In genomic region chr19:15107056-15108010, GRCh38 we compare ENCODE assay signal across 8 cellular contexts. TPM values are rescaled to one million over a fixed set of nuclear protein-coding genes. Genes with fewer than 3 reads are reported as not detected.
DNase-seq lines count a peak whose midpoint lies in the region; ATAC-seq and TF ChIP-seq lines count a peak whose summit lies in the region.

A gene with protein sequence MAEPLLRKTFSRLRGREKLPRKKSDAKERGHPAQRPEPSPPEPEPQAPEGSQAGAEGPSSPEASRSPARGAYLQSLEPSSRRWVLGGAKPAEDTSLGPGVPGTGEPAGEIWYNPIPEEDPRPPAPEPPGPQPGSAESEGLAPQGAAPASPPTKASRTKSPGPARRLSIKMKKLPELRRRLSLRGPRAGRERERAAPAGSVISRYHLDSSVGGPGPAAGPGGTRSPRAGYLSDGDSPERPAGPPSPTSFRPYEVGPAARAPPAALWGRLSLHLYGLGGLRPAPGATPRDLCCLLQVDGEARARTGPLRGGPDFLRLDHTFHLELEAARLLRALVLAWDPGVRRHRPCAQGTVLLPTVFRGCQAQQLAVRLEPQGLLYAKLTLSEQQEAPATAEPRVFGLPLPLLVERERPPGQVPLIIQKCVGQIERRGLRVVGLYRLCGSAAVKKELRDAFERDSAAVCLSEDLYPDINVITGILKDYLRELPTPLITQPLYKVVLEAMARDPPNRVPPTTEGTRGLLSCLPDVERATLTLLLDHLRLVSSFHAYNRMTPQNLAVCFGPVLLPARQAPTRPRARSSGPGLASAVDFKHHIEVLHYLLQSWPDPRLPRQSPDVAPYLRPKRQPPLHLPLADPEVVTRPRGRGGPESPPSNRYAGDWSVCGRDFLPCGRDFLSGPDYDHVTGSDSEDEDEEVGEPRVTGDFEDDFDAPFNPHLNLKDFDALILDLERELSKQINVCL (plus strand): TSS chr19:15107401. CDS start chr19:15107434, 33 bp downstream.

- peak within 1 kb of the TSS; percentile 97 for H2AFZ ChIP-seq in parathyroid adenoma

- H3K36me3 Mint-ChIP-seq in CD14-positive monocyte, result peaks cover 0 to 6% of the 10 kb centered on the region in 2 donors

- no peak within 1 kb of the TSS for H3K27ac Mint-ChIP-seq in CD14-positive monocyte

- H3K27me3 ChIP-seq in cardiac muscle cell (no peaks in the 10 kb centered on the region), parathyroid adenoma (ENCODE audit: control insufficient read depth, insufficient read depth, low read length) (no peaks in the 10 kb centered on the region)

- H3K27me3 Mint-ChIP-seq in CD14-positive monocyte (ENCODE audit: low read depth in 3 of 3), result peaks cover 33 to 52% (median 40%) of the 10 kb centered on the region in 3 donors

- no peak within 1 kb of the TSS for H3K9ac ChIP-seq in parathyroid adenoma

- H3K4me3 Mint-ChIP-seq in CD14-positive monocyte, result peak within 1 kb of the TSS in 1 of 2 donors; percentile 79

- no peaks in the 10 kb centered on the region for H3K79me2 ChIP-seq in parathyroid adenoma

- TF ChIP-seq CTCF in cardiac muscle cell (IDR thresholded peaks at IDR 0.05; ENCODE audit: low read depth, low read length) (no peak), parathyroid adenoma (IDR thresholded peaks at IDR 0.05) (no peak), CD14-positive monocyte (IDR thresholded peaks at IDR 0.05) (no peak)

- peak within 1 kb of the TSS; percentile 76 for H3K4me2 ChIP-seq in parathyroid adenoma (ENCODE audit: low read length)

- peak; percentile 78 for DNase-seq in HS-5 (ENCODE audit: low read depth)
- DNase-seq in activated naive CD4-positive, alpha-beta T cell treated with anti-CD3 and anti-CD28 coated beads, Interleukin-2, amount 50 U/mL, for 16 hours, result peak; percentile 38
- DNase-seq in cardiac muscle cell (ENCODE audit: low read depth in 1 of 2, low spot score in 1 of 2), result peak; percentile 73 to 80
- no peak for DNase-seq in NCI-H2227 treated with DMSO at 0.1 percent for 48 hours (lab: John Stamatoyannopoulos, UW)
- no peak for DNase-seq in CD14-positive monocyte (ENCODE audit: low spot score)
- DNase-seq in effector CD4-positive, alpha-beta T cell, result no peak

- H3K4me1 ChIP-seq in cardiac muscle cell (ENCODE audit: low read depth), result peaks cover 6% of the 10 kb centered on the region
- H3K4me1 ChIP-seq in parathyroid adenoma, result peaks cover 5% of the 10 kb centered on the region

- intact Hi-C loops in CD14-positive monocyte (cut with micrococcal nuclease), result loop anchor here in 1 of 2 donors (10.0 kb wide), 1 partner anchor 447 kb away; no protein-coding TSS in a partner anchor

- H3K36me3 ChIP-seq in cardiac muscle cell (peaks cover 14% of the 10 kb centered on the region), parathyroid adenoma (ENCODE audit: control insufficient read depth, insufficient read depth, low read length) (no peaks in the 10 kb centered on the region)

- H3K27ac ChIP-seq in cardiac muscle cell (peak within 1 kb of the TSS; percentile 92), parathyroid adenoma (peak within 1 kb of the TSS; percentile 63)

- ATAC-seq in GM18907 (IDR thresholded peaks at IDR 0.05; ENCODE audit: unreplicated experiment), result no peak

- peaks cover 15 to 40% (median 26%) of the 10 kb centered on the region in 7 donors for H3K9me3 Mint-ChIP-seq in CD14-positive monocyte

- H3K4me1 Mint-ChIP-seq in CD14-positive monocyte, result peaks cover 10% of the 10 kb centered on the region

- no peaks in the 10 kb centered on the region for H3K9me3 ChIP-seq in cardiac muscle cell (ENCODE audit: low read depth)
- no peaks in the 10 kb centered on the region for H3K9me3 ChIP-seq in parathyroid adenoma (ENCODE audit: control insufficient read depth, low read length)

- peak within 1 kb of the TSS; percentile 97 for H3K4me3 ChIP-seq in cardiac muscle cell
- H3K4me3 ChIP-seq in parathyroid adenoma (ENCODE audit: low read depth, low read length), result peak within 1 kb of the TSS; percentile 59

RNA-seq across cellular contexts. Expression of the gene that starts here (rescaled TPM):
- total RNA-seq in cardiac muscle cell, result 26.1 and 48.3 TPM in 2 replicates
- polyA plus RNA-seq in cardiac muscle cell, result 13.2 and 14.5 TPM in 2 replicates
- not detected for polyA plus RNA-seq in CD14-positive monocyte

Comparison
In these comparisons a context has a peak if more than half of its experiments do, and no peak if none do; other contexts are left out.
1. RNA of the gene that starts here (polyA plus RNA-seq): 13.2 to 14.5 TPM in cardiac muscle cell; not detected in CD14-positive monocyte; every median in the first group is over 10 times any median in the second.
2. DNase-seq: peak in HS-5 (single experiment), activated naive CD4-positive, alpha-beta T cell treated with anti-CD3 and anti-CD28 coated beads, Interleukin-2, amount 50 U/mL, for 16 hours (single experiment) and cardiac muscle cell (2 of 2); none in NCI-H2227 treated with DMSO at 0.1 percent for 48 hours (single experiment), CD14-positive monocyte (single experiment) and effector CD4-positive, alpha-beta T cell (single experiment).